ENCODE assay signal across 29 cellular contexts in genomic region chr12:111458773-111459172, GRCh38. TPM values are rescaled to one million over a fixed set of nuclear protein-coding genes. Genes with fewer than 3 reads are reported as not detected.
A peak's percentile ranks its signal among the peaks of the same experiment; 100 is the strongest.
DNase-seq lines count a peak whose midpoint lies in the region; ATAC-seq and TF ChIP-seq lines count a peak whose summit lies in the region.
"Had no signal": no experiment of that assay in that cellular context is flagged by ENCODE, and none has a peak within 500 bp of the region (broad histone marks: within the 10 kb centered on the region; RNA-seq: fewer than 3 reads in every experiment).

No MANE protein-coding gene starts in this region.

- no peak for DNase-seq in CD4-positive, CD25-positive, alpha-beta regulatory T cell
- peak; percentile 15 for DNase-seq in LNCaP clone FGC (ENCODE audit: low read depth)
- peak; percentile 30 for DNase-seq in fibroblast of peridontal ligament (ENCODE audit: extremely low read depth)
- no peak for DNase-seq in progenitor cell of endocrine pancreas (ENCODE audit: low spot score, unreplicated experiment)
- no peak for DNase-seq in NCI-H2196 treated with DMSO at 0.1 percent for 48 hours (lab: John Stamatoyannopoulos, UW; ENCODE audit: unreplicated experiment)
- no peak for DNase-seq in activated CD4-positive, alpha-beta T cell treated with anti-CD3 and anti-CD28 coated beads, Interleukin-2, amount 10 ng/mL, durations not matched to agents 7 days and 5 days
- DNase-seq: activated CD4-positive, alpha-beta T cell treated with anti-CD3 and anti-CD28 coated beads, Interleukin-2, amount 50 U/mL, for 4 hours; activated CD4-positive, CD25-positive, alpha-beta regulatory T cell; aorta; hypothalamus; immature natural killer cell; Kasumi-1; natural killer cell; NCI-H146; NCI-H2171; NCI-H524; SHP77; stimulated activated CD4-positive, alpha-beta T cell treated with anti-CD3 and anti-CD28 coated beads, Interleukin-4, amount 100 ng/mL, for 4 hours; stimulated activated naive B cell treated with anti-CD40 and anti-IgM and Interleukin-4, amounts not matched to agents 10 μg/mL and 1 μg/mL and 100 μg/mL, for 72 hours; T-helper 9 cell; uterus had no signal

- H3K36me3 ChIP-seq in CD4-positive, CD25-positive, alpha-beta regulatory T cell (ENCODE audit: control insufficient read depth, insufficient read depth, low read length): peaks cover 28% of the 10 kb centered on the region

- CTCF ChIA-PET in activated CD4-positive, alpha-beta T cell treated with anti-CD3 and anti-CD28 coated beads, Interleukin-2, amount 10 ng/mL, durations not matched to agents 7 days and 5 days (lab: Charles Lee): interaction anchor here (0.6 to 2.3 kb wide), 5 partner anchors 13 to 486 kb away, joined by 3 to 11 read pairs (median 4); no protein-coding TSS in a partner anchor

- H3K27me3 Mint-ChIP-seq in CD4-positive, CD25-positive, alpha-beta regulatory T cell: no peaks in the 10 kb centered on the region
- H3K27me3 Mint-ChIP-seq in progenitor cell of endocrine pancreas: no peaks in the 10 kb centered on the region
- no peaks in the 10 kb centered on the region for H3K27me3 Mint-ChIP-seq in activated CD4-positive, alpha-beta T cell treated with anti-CD3 and anti-CD28 coated beads, Interleukin-2, amount 10 ng/mL, durations not matched to agents 7 days and 5 days
- H3K27me3 Mint-ChIP-seq: activated naive CD8-positive, alpha-beta T cell; central memory CD8-positive, alpha-beta T cell; dendritic cell treated with granulocyte-macrophage colony-stimulating factor and Interleukin-4, amounts not matched to agents 40 ng/mL and 50 ng/mL, for 4 days; stimulated activated naive B cell treated with anti-CD40 and anti-IgM and Interleukin-4, amounts not matched to agents 10 μg/mL and 1 μg/mL and 100 μg/mL, for 72 hours had no signal

- no peak for ATAC-seq in CD4-positive, CD25-positive, alpha-beta regulatory T cell (ENCODE audit: low read depth in 2 of 2)
- no peak for ATAC-seq in GM18498 (IDR thresholded peaks at IDR 0.05; ENCODE audit: unreplicated experiment)
- ATAC-seq in HG03571 (IDR thresholded peaks at IDR 0.05; ENCODE audit: unreplicated experiment): no peak
- ATAC-seq: natural killer cell; sciatic nerve; stimulated activated naive B cell treated with anti-CD40 and anti-IgM and Interleukin-4, amounts not matched to agents 10 μg/mL and 1 μg/mL and 100 μg/mL, for 72 hours had no signal

- TF ChIP-seq CTCF in LNCaP clone FGC (IDR thresholded peaks at IDR 0.05; ENCODE audit: control insufficient read depth, extremely low read depth, insufficient read depth) (no peak), progenitor cell of endocrine pancreas (IDR thresholded peaks at IDR 0.05; ENCODE audit: unreplicated experiment) (no peak)

- H3K9me3 ChIP-seq in CD4-positive, CD25-positive, alpha-beta regulatory T cell (ENCODE audit: control insufficient read depth in 2 of 2, low read length in 2 of 2): no peaks in the 10 kb centered on the region
- H3K9me3 ChIP-seq: suprapubic skin, uterus had no signal

- no peak overlapping the region for H3K4me3 ChIP-seq in CD4-positive, CD25-positive, alpha-beta regulatory T cell (ENCODE audit: low read depth, low read length)
- H3K4me3 ChIP-seq in LNCaP clone FGC (ENCODE audit: low read depth, low read length): no peak overlapping the region
- H3K4me3 ChIP-seq: suprapubic skin, uterus had no signal

- H3K36me3 Mint-ChIP-seq in CD4-positive, CD25-positive, alpha-beta regulatory T cell: peaks cover 18% of the 10 kb centered on the region
- H3K36me3 Mint-ChIP-seq in progenitor cell of endocrine pancreas (ENCODE audit: insufficient read depth): peaks cover 17% of the 10 kb centered on the region
- H3K36me3 Mint-ChIP-seq in activated CD4-positive, alpha-beta T cell treated with anti-CD3 and anti-CD28 coated beads, Interleukin-2, amount 10 ng/mL, durations not matched to agents 7 days and 5 days (ENCODE audit: low read depth): peaks cover 21% of the 10 kb centered on the region
- H3K36me3 Mint-ChIP-seq: activated naive CD8-positive, alpha-beta T cell; natural killer cell had no signal

- H3K9me3 Mint-ChIP-seq in CD4-positive, CD25-positive, alpha-beta regulatory T cell: no peaks in the 10 kb centered on the region
- no peaks in the 10 kb centered on the region for H3K9me3 Mint-ChIP-seq in progenitor cell of endocrine pancreas (ENCODE audit: low read depth)
- H3K9me3 Mint-ChIP-seq in activated CD4-positive, alpha-beta T cell treated with anti-CD3 and anti-CD28 coated beads, Interleukin-2, amount 10 ng/mL, durations not matched to agents 7 days and 5 days: no peaks in the 10 kb centered on the region
- H3K9me3 Mint-ChIP-seq: central memory CD8-positive, alpha-beta T cell; dendritic cell treated with granulocyte-macrophage colony-stimulating factor and Interleukin-4, amounts not matched to agents 40 ng/mL and 50 ng/mL, for 4 days; immature natural killer cell; natural killer cell; stimulated activated naive B cell treated with anti-CD40 and anti-IgM and Interleukin-4, amounts not matched to agents 10 μg/mL and 1 μg/mL and 100 μg/mL, for 72 hours had no signal

- H3K4me3 Mint-ChIP-seq in CD4-positive, CD25-positive, alpha-beta regulatory T cell: no peak overlapping the region
- H3K4me3 Mint-ChIP-seq in progenitor cell of endocrine pancreas (ENCODE audit: low read depth): no peak overlapping the region
- H3K4me3 Mint-ChIP-seq in activated CD4-positive, alpha-beta T cell treated with anti-CD3 and anti-CD28 coated beads, Interleukin-2, amount 10 ng/mL, durations not matched to agents 7 days and 5 days: no peak overlapping the region
- H3K4me3 Mint-ChIP-seq: activated naive CD8-positive, alpha-beta T cell; central memory CD8-positive, alpha-beta T cell; dendritic cell treated with granulocyte-macrophage colony-stimulating factor and Interleukin-4, amounts not matched to agents 40 ng/mL and 50 ng/mL, for 4 days; immature natural killer cell; natural killer cell; stimulated activated naive B cell treated with anti-CD40 and anti-IgM and Interleukin-4, amounts not matched to agents 10 μg/mL and 1 μg/mL and 100 μg/mL, for 72 hours had no signal

- H3K4me1 ChIP-seq in CD4-positive, CD25-positive, alpha-beta regulatory T cell (ENCODE audit: control insufficient read depth, insufficient read depth, low read length, poor library complexity, severe bottlenecking): peaks cover 6% of the 10 kb centered on the region
- H3K4me1 ChIP-seq: suprapubic skin, uterus had no signal

- no peaks in the 10 kb centered on the region for H3K27me3 ChIP-seq in CD4-positive, CD25-positive, alpha-beta regulatory T cell (ENCODE audit: control insufficient read depth, insufficient read depth, low read length)
- H3K27me3 ChIP-seq: suprapubic skin, uterus had no signal

- peaks cover 0 to 8% (median 5%) of the 10 kb centered on the region in 4 donors for H3K4me1 Mint-ChIP-seq in CD4-positive, CD25-positive, alpha-beta regulatory T cell
- peaks cover 5% of the 10 kb centered on the region for H3K4me1 Mint-ChIP-seq in progenitor cell of endocrine pancreas (ENCODE audit: low read depth)
- peaks cover 14% of the 10 kb centered on the region for H3K4me1 Mint-ChIP-seq in activated CD4-positive, alpha-beta T cell treated with anti-CD3 and anti-CD28 coated beads, Interleukin-2, amount 10 ng/mL, durations not matched to agents 7 days and 5 days

- H3K27ac ChIP-seq in CD4-positive, CD25-positive, alpha-beta regulatory T cell (ENCODE audit: insufficient read depth, low read length, poor library complexity, severe bottlenecking): no peak overlapping the region
- H3K27ac ChIP-seq: HL-60, suprapubic skin, uterus had no signal

- H3K27ac Mint-ChIP-seq in CD4-positive, CD25-positive, alpha-beta regulatory T cell: peak overlapping the region in 2 of 3 donors; percentile 67 to 78
- peak overlapping the region; percentile 85 for H3K27ac Mint-ChIP-seq in progenitor cell of endocrine pancreas
- no peak overlapping the region for H3K27ac Mint-ChIP-seq in activated CD4-positive, alpha-beta T cell treated with anti-CD3 and anti-CD28 coated beads, Interleukin-2, amount 10 ng/mL, durations not matched to agents 7 days and 5 days
- H3K27ac Mint-ChIP-seq: activated naive CD8-positive, alpha-beta T cell; dendritic cell treated with granulocyte-macrophage colony-stimulating factor and Interleukin-4, amounts not matched to agents 40 ng/mL and 50 ng/mL, for 4 days; natural killer cell had no signal

- POLR2A ChIA-PET in activated CD4-positive, alpha-beta T cell treated with anti-CD3 and anti-CD28 coated beads, Interleukin-2, amount 10 ng/mL, durations not matched to agents 7 days and 5 days (lab: Charles Lee): no interaction called here

RNA-seq across cellular contexts. Expression of gene SH2B3, which starts 53.0 kb away (rescaled TPM):
- 25.7 TPM for total RNA-seq in CD4-positive, CD25-positive, alpha-beta regulatory T cell
- polyA plus RNA-seq in CD4-positive, CD25-positive, alpha-beta regulatory T cell: 1 to 10 TPM; 1.6 to 5.3 (median 3.8) TPM
- 0.72 and 1.5 TPM in 2 replicates for total RNA-seq in progenitor cell of endocrine pancreas
- 10 to 100 TPM; 29.7 to 29.8 TPM for total RNA-seq in activated CD4-positive, alpha-beta T cell treated with anti-CD3 and anti-CD28 coated beads, Interleukin-2, amount 10 ng/mL, durations not matched to agents 7 days and 5 days

Comparison
In these comparisons a context has a peak if more than half of its experiments do, and no peak if none do; other contexts are left out.
1. DNase-seq: peak in LNCaP clone FGC (single experiment) and fibroblast of peridontal ligament (single experiment); none in CD4-positive, CD25-positive, alpha-beta regulatory T cell (0 of 3), progenitor cell of endocrine pancreas (single experiment), NCI-H2196 treated with DMSO at 0.1 percent for 48 hours (single experiment) and activated CD4-positive, alpha-beta T cell treated with anti-CD3 and anti-CD28 coated beads, Interleukin-2, amount 10 ng/mL, durations not matched to agents 7 days and 5 days (single experiment).
2. RNA of gene SH2B3, which starts 53.0 kb away (total RNA-seq): 29.7 to 29.8 TPM in activated CD4-positive, alpha-beta T cell treated with anti-CD3 and anti-CD28 coated beads, Interleukin-2, amount 10 ng/mL, durations not matched to agents 7 days and 5 days and 25.7 TPM in CD4-positive, CD25-positive, alpha-beta regulatory T cell (single experiment); 0.72 to 1.5 TPM in progenitor cell of endocrine pancreas; every median in the first group is over 10 times any median in the second.